1 cellular context compared by ENCODE assay signal in genomic region chr17:59779521-59779920, GRCh38.
TF ChIP-seq lines count a peak whose summit lies in the region.

No MANE protein-coding gene starts in this region.

TF ChIP-seq in K562, 482 proteins besides CTCF, POLR2A, EP300 and RAD21 (continued from another document):
- TF ChIP-seq, protein P1, sequence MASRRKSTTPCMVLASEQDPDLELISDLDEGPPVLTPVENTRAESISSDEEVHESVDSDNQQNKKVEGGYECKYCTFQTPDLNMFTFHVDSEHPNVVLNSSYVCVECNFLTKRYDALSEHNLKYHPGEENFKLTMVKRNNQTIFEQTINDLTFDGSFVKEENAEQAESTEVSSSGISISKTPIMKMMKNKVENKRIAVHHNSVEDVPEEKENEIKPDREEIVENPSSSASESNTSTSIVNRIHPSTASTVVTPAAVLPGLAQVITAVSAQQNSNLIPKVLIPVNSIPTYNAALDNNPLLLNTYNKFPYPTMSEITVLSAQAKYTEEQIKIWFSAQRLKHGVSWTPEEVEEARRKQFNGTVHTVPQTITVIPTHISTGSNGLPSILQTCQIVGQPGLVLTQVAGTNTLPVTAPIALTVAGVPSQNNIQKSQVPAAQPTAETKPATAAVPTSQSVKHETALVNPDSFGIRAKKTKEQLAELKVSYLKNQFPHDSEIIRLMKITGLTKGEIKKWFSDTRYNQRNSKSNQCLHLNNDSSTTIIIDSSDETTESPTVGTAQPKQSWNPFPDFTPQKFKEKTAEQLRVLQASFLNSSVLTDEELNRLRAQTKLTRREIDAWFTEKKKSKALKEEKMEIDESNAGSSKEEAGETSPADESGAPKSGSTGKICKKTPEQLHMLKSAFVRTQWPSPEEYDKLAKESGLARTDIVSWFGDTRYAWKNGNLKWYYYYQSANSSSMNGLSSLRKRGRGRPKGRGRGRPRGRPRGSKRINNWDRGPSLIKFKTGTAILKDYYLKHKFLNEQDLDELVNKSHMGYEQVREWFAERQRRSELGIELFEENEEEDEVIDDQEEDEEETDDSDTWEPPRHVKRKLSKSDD (conservative IDR thresholded peaks at IDR 0.05; ENCODE audit: low read length): no peak
- TF ChIP-seq UBTF (IDR thresholded peaks at IDR 0.05; ENCODE audit: borderline replicate concordance in 1 of 2, low read depth in 2 of 2, low read length in 2 of 2) (no peak), MEF2A (IDR thresholded peaks at IDR 0.05; ENCODE audit: control insufficient read depth, low read depth, low read length) (no peak), SMAD3 (CRISPR knock-in tag; conservative IDR thresholded peaks at IDR 0.05) (no peak)
